ENCODE assay signal across 9 cellular contexts in genomic region chr2:226802573-226802972, GRCh38. TPM values are rescaled to one million over a fixed set of nuclear protein-coding genes. Genes with fewer than 3 reads are reported as not detected.
DNase-seq lines count a peak whose midpoint lies in the region; ATAC-seq and TF ChIP-seq lines count a peak whose summit lies in the region.
"Had no signal": no experiment of that assay in that cellular context is flagged by ENCODE, and none has a peak within 500 bp of the region (broad histone marks: within the 10 kb centered on the region; RNA-seq: fewer than 3 reads in every experiment).

No MANE protein-coding gene starts in this region.

- H3K36me3 ChIP-seq in Caco-2 (ENCODE audit: control insufficient read depth, insufficient read depth, low read length) (no peaks in the 10 kb centered on the region; the same call in 1 of the 2 replicates), right lobe of liver (no peaks in the 10 kb centered on the region)

- H3K4me1 ChIP-seq in Caco-2 (peaks cover 5% of the 10 kb centered on the region; the same call in 1 of the 2 replicates), right lobe of liver (peaks cover 0 to 8% (median 4%) of the 10 kb centered on the region in 4 donors)

- H3K36me3 Mint-ChIP-seq in Caco-2 (ENCODE audit: insufficient read depth, unreplicated experiment): peaks cover 13% of the 10 kb centered on the region
- H3K36me3 Mint-ChIP-seq: T-cell had no signal

- H3K27me3 Mint-ChIP-seq in Caco-2 (ENCODE audit: insufficient read depth, unreplicated experiment): no peaks in the 10 kb centered on the region

- ATAC-seq in HG03565 (IDR thresholded peaks at IDR 0.05; ENCODE audit: unreplicated experiment) (peak; percentile 18), right lobe of liver (peak; percentile 1 to 22 (median 10)), GM18873 (IDR thresholded peaks at IDR 0.05; ENCODE audit: low FRiP score, unreplicated experiment) (no peak), GM18505 (IDR thresholded peaks at IDR 0.05; ENCODE audit: unreplicated experiment) (no peak), GM21723 (IDR thresholded peaks at IDR 0.05; ENCODE audit: unreplicated experiment) (no peak)
- ATAC-seq: T-cell had no signal

- no peaks in the 10 kb centered on the region for H3K9me3 Mint-ChIP-seq in Caco-2 (ENCODE audit: unreplicated experiment)
- H3K9me3 Mint-ChIP-seq: T-cell had no signal

- H3K27ac ChIP-seq in right lobe of liver: peak overlapping the region in 2 of 3 donors; percentile 98 to 99

- H3K4me3 ChIP-seq in Caco-2 (ENCODE audit: low read depth, low read length) (no peak overlapping the region), right lobe of liver (no peak overlapping the region)

- no peaks in the 10 kb centered on the region for H3K9me3 ChIP-seq in Caco-2
- H3K9me3 ChIP-seq in right lobe of liver: no peaks in the 10 kb centered on the region

- in situ Hi-C loops in T47D (cut with HindIII; ENCODE audit: low pct_unique_long_range_greater_than_20kb, low sequenced_read_pairs): no loop called here

- peaks cover 5% of the 10 kb centered on the region for H3K4me1 Mint-ChIP-seq in Caco-2 (ENCODE audit: low read depth, unreplicated experiment)

- whole genome bisulfite sequencing in right lobe of liver (ENCODE audit: insufficient coverage, low coverage, low lambda C conversion rate, missing lambda C conversion rate): 0% methylated on average over 4 of the region's 4 CpGs

- intact Hi-C loops in Caco-2 (cut with micrococcal nuclease; ENCODE audit: unreplicated experiment): loop anchor here (1.0 to 5.0 kb wide), 3 partner anchors 770 to 1132 kb away; no protein-coding TSS in a partner anchor
- intact Hi-C loops in right lobe of liver (cut with DNase I): no loop called here

- no peaks in the 10 kb centered on the region for H3K27me3 ChIP-seq in Caco-2 (replicated peaks; ENCODE audit: control insufficient read depth, insufficient read depth, low read length)
- no peaks in the 10 kb centered on the region for H3K27me3 ChIP-seq in right lobe of liver

- TF ChIP-seq POLR2A in right lobe of liver (IDR thresholded peaks at IDR 0.05) (no peak), GM18505 (IDR thresholded peaks at IDR 0.05; ENCODE audit: borderline replicate concordance, extremely low read depth, insufficient read depth, insufficient read length) (no peak)

- POLR2A ChIA-PET in Caco-2 (lab: Charles Lee): interaction anchor here (0.6 kb wide), 1 partner anchor 19 kb away, joined by 3 read pairs; no protein-coding TSS in a partner anchor

- peak; percentile 50 to 53 for TF ChIP-seq CTCF in Caco-2 (IDR thresholded peaks at IDR 0.05; ENCODE audit: insufficient read depth in 1 of 2, low read depth in 1 of 2, low read length in 1 of 2, severe bottlenecking in 1 of 2, unreplicated experiment in 1 of 2)
- TF ChIP-seq CTCF in right lobe of liver (IDR thresholded peaks at IDR 0.05): peak; percentile 69 to 77 (median 74)

- CTCF ChIA-PET in Caco-2 (lab: Charles Lee): interaction anchor here (0.6 to 1.1 kb wide), 7 partner anchors 9 to 1137 kb away, joined by 3 to 5 read pairs (median 4); no protein-coding TSS in a partner anchor

- no TSS peak for BruUV-seq in Caco-2 (replicated peaks; lab: Mats Ljungman, UMichigan)

- no peak overlapping the region for H3K27ac Mint-ChIP-seq in Caco-2 (ENCODE audit: unreplicated experiment)
- H3K27ac Mint-ChIP-seq: T-cell had no signal

- no peak overlapping the region for H3K4me3 Mint-ChIP-seq in Caco-2 (ENCODE audit: unreplicated experiment)
- H3K4me3 Mint-ChIP-seq: T-cell had no signal

- DNase-seq in Caco-2 (peak in 1 of 2 experiments; percentile 42), NCI-H774 (lab: John Stamatoyannopoulos, UW) (peak; percentile 68), T47D (ENCODE audit: low read depth in 1 of 2, low spot score in 1 of 2) (peak; percentile 20 to 68), right lobe of liver (no peak)

RNA-seq across cellular contexts. Expression of gene IRS1, which starts 3.0 kb away (rescaled TPM):
- 27.9 and 32.4 TPM in 2 replicates for total RNA-seq in Caco-2 (2022)
- total RNA-seq in right lobe of liver: 10 to 100 TPM in 5 of 6 experiments, 1 to 10 TPM in 1; 9.0 to 24.4 (median 15.8) TPM

RNA-seq across cellular contexts. Expression of gene RHBDD1, which starts 33.3 kb away (rescaled TPM):
- total RNA-seq in Caco-2 (2022) (14.3 and 16.5 TPM in 2 replicates), right lobe of liver (10 to 100 TPM; 14.7 to 25.3 (median 21.0) TPM)

Comparison
In these comparisons a context has a peak if more than half of its experiments do, and no peak if none do; other contexts are left out.
1. DNase-seq: peak in NCI-H774 (single experiment) and T47D (2 of 2); none in right lobe of liver (0 of 3).
2. ATAC-seq: peak in HG03565 (single experiment) and right lobe of liver (4 of 4); none in GM18873 (single experiment), GM18505 (single experiment) and GM21723 (single experiment).